Comparison of ENCODE assay signal across 26 cellular contexts in genomic region chr15:79609501-79609900, GRCh38.
"Had no signal": no experiment of that assay in that cellular context is flagged by ENCODE, and none has a peak within 500 bp of the region (broad histone marks: within the 10 kb centered on the region; RNA-seq: fewer than 3 reads in every experiment).

No MANE protein-coding gene starts in this region.

- H3K4me3 ChIP-seq: coronary artery had no signal

- H3K4me1 Mint-ChIP-seq: activated CD4-positive, alpha-beta memory T cell treated with anti-CD3 and anti-CD28 coated beads, Interleukin-2, amount 10 ng/mL, durations not matched to agents 7 days and 5 days; activated CD4-positive, alpha-beta T cell treated with anti-CD3 and anti-CD28 coated beads, Interleukin-2, amount 10 ng/mL, durations not matched to agents 7 days and 5 days; central memory CD8-positive, alpha-beta T cell; WTC11 had no signal

- H3K27me3 Mint-ChIP-seq: activated CD4-positive, alpha-beta T cell treated with anti-CD3 and anti-CD28 coated beads, Interleukin-2, amount 10 ng/mL, durations not matched to agents 7 days and 5 days had no signal

- H3K9me3 Mint-ChIP-seq: activated CD4-positive, alpha-beta memory T cell treated with anti-CD3 and anti-CD28 coated beads, Interleukin-2, amount 10 ng/mL, durations not matched to agents 7 days and 5 days; activated CD4-positive, alpha-beta T cell treated with anti-CD3 and anti-CD28 coated beads, Interleukin-2, amount 10 ng/mL, durations not matched to agents 7 days and 5 days; activated T-cell treated with anti-CD3 and anti-CD28 coated beads, Interleukin-2, amount 50 U/mL, for 24 hours; activated T-cell treated with anti-CD3 and anti-CD28 coated beads, Interleukin-2, amount 50 U/mL, for 72 hours; central memory CD8-positive, alpha-beta T cell; dendritic cell treated with granulocyte-macrophage colony-stimulating factor and Interleukin-4, amounts not matched to agents 40 ng/mL and 50 ng/mL, for 4 days; effector memory CD8-positive, alpha-beta T cell had no signal

- H3K4me3 Mint-ChIP-seq: activated CD4-positive, alpha-beta memory T cell treated with anti-CD3 and anti-CD28 coated beads, Interleukin-2, amount 10 ng/mL, durations not matched to agents 7 days and 5 days; activated CD4-positive, alpha-beta T cell treated with anti-CD3 and anti-CD28 coated beads, Interleukin-2, amount 10 ng/mL, durations not matched to agents 7 days and 5 days; activated naive CD8-positive, alpha-beta T cell; activated T-cell treated with anti-CD3 and anti-CD28 coated beads, Interleukin-2, amount 50 U/mL, for 24 hours; activated T-cell treated with anti-CD3 and anti-CD28 coated beads, Interleukin-2, amount 50 U/mL, for 72 hours; central memory CD8-positive, alpha-beta T cell; dendritic cell treated with granulocyte-macrophage colony-stimulating factor and Interleukin-4, amounts not matched to agents 40 ng/mL and 50 ng/mL, for 4 days; effector memory CD8-positive, alpha-beta T cell; WTC11 had no signal

- H3K36me3 Mint-ChIP-seq: activated naive CD8-positive, alpha-beta T cell; WTC11 had no signal

- H3K27ac ChIP-seq: brain microvascular endothelial cell, coronary artery, VCaP had no signal

- H3K27me3 ChIP-seq: brain microvascular endothelial cell had no signal

- H3K27ac Mint-ChIP-seq: activated CD4-positive, alpha-beta memory T cell treated with anti-CD3 and anti-CD28 coated beads, Interleukin-2, amount 10 ng/mL, durations not matched to agents 7 days and 5 days; activated CD4-positive, alpha-beta T cell treated with anti-CD3 and anti-CD28 coated beads, Interleukin-2, amount 10 ng/mL, durations not matched to agents 7 days and 5 days; activated naive CD8-positive, alpha-beta T cell; activated T-cell treated with anti-CD3 and anti-CD28 coated beads, Interleukin-2, amount 50 U/mL, for 24 hours; activated T-cell treated with anti-CD3 and anti-CD28 coated beads, Interleukin-2, amount 50 U/mL, for 72 hours; dendritic cell treated with granulocyte-macrophage colony-stimulating factor and Interleukin-4, amounts not matched to agents 40 ng/mL and 50 ng/mL, for 4 days; effector memory CD8-positive, alpha-beta T cell; WTC11 had no signal

- DNase-seq: activated CD4-positive, alpha-beta memory T cell treated with anti-CD3 and anti-CD28 coated beads, Interleukin-2, amount 10 ng/mL, durations not matched to agents 7 days and 5 days; activated CD4-positive, alpha-beta T cell treated with anti-CD3 and anti-CD28 coated beads for 1 hour; activated CD4-positive, alpha-beta T cell treated with anti-CD3 and anti-CD28 coated beads for 4 hours; activated CD4-positive, alpha-beta T cell treated with anti-CD3 and anti-CD28 coated beads, Interleukin-2, amount 10 ng/mL, durations not matched to agents 7 days and 5 days; activated CD4-positive, alpha-beta T cell treated with anti-CD3 and anti-CD28 coated beads, Interleukin-2, amount 50 U/mL, for 4 hours; activated CD8-positive, alpha-beta memory T cell treated with anti-CD3 and anti-CD28 coated beads, Interleukin-2, amount 50 U/mL, for 48 hours; activated gamma-delta T cell; activated naive CD4-positive, alpha-beta T cell treated with anti-CD3 and anti-CD28 coated beads, Interleukin-2, amount 50 U/mL, for 16 hours; activated naive CD4-positive, alpha-beta T cell treated with Interleukin-2 at 50 U/mL for 16 hours; activated T-cell treated with anti-CD3 and anti-CD28 coated beads for 4 hours; activated T-cell treated with anti-CD3 and anti-CD28 coated beads, Interleukin-2, amount 50 U/mL, for 24 hours; activated T-cell treated with anti-CD3 and anti-CD28 coated beads, Interleukin-2, amount 50 U/mL, for 72 hours; amniotic stem cell; anterior cingulate cortex; brain microvascular endothelial cell; effector CD4-positive, alpha-beta T cell; effector memory CD8-positive, alpha-beta T cell; foreskin fibroblast; head of caudate nucleus; T-helper 2 cell had no signal
